In genomic region chr2:136118819-136119716, GRCh38 we compare ENCODE assay signal across 8 cellular contexts. TPM values are rescaled to one million over a fixed set of nuclear protein-coding genes. Genes with fewer than 3 reads are reported as not detected.
DNase-seq lines count a peak whose midpoint lies in the region; ATAC-seq, FAIRE-seq and TF ChIP-seq lines count a peak whose summit lies in the region.

No MANE protein-coding gene starts in this region.

- no peaks in the 10 kb centered on the region for H3K27me3 Mint-ChIP-seq in effector memory CD8-positive, alpha-beta T cell
- peaks cover 0 to 7% (median 0%) of the 10 kb centered on the region in 5 donors for H3K27me3 Mint-ChIP-seq in naive thymus-derived CD8-positive, alpha-beta T cell
- H3K27me3 Mint-ChIP-seq in stimulated activated naive B cell treated with anti-CD40 and anti-IgM and Interleukin-4, amounts not matched to agents 10 μg/mL and 1 μg/mL and 100 μg/mL, for 72 hours, result no peaks in the 10 kb centered on the region

- H3K4me3 ChIP-seq in GM12864 (ENCODE audit: low read depth, low read length), result peak overlapping the region; percentile 77

- H3K9me3 Mint-ChIP-seq in effector memory CD8-positive, alpha-beta T cell, result peaks cover 0 to 2% of the 10 kb centered on the region in 2 donors
- peaks cover 0 to 10% (median 0%) of the 10 kb centered on the region in 9 donors for H3K9me3 Mint-ChIP-seq in naive thymus-derived CD8-positive, alpha-beta T cell
- no peaks in the 10 kb centered on the region for H3K9me3 Mint-ChIP-seq in stimulated activated naive B cell treated with anti-CD40 and anti-IgM and Interleukin-4, amounts not matched to agents 10 μg/mL and 1 μg/mL and 100 μg/mL, for 72 hours

- peak; percentile 59 for ATAC-seq in effector memory CD8-positive, alpha-beta T cell (replicated peaks)
- ATAC-seq in naive thymus-derived CD8-positive, alpha-beta T cell, result peak; percentile 57 to 58
- peak; percentile 70 to 76 for ATAC-seq in stimulated activated naive B cell treated with anti-CD40 and anti-IgM and Interleukin-4, amounts not matched to agents 10 μg/mL and 1 μg/mL and 100 μg/mL, for 72 hours (replicated peaks)
- no peak for ATAC-seq in GM18868 (IDR thresholded peaks at IDR 0.05; ENCODE audit: unreplicated experiment)

- H3K4me1 Mint-ChIP-seq in effector memory CD8-positive, alpha-beta T cell (ENCODE audit: low read depth in 2 of 2), result peaks cover 44 to 51% of the 10 kb centered on the region in 2 donors
- H3K4me1 Mint-ChIP-seq in naive thymus-derived CD8-positive, alpha-beta T cell, result peaks cover 42 to 78% (median 66%) of the 10 kb centered on the region in 4 donors
- H3K4me1 Mint-ChIP-seq in stimulated activated naive B cell treated with anti-CD40 and anti-IgM and Interleukin-4, amounts not matched to agents 10 μg/mL and 1 μg/mL and 100 μg/mL, for 72 hours, result peaks cover 43 to 57% of the 10 kb centered on the region in 2 donors

- peak overlapping the region; percentile 99 to 100 for H3K27ac Mint-ChIP-seq in effector memory CD8-positive, alpha-beta T cell
- peak overlapping the region; percentile 99 to 100 (median 100) for H3K27ac Mint-ChIP-seq in naive thymus-derived CD8-positive, alpha-beta T cell
- peak overlapping the region; percentile 98 for H3K27ac Mint-ChIP-seq in stimulated activated naive B cell treated with anti-CD40 and anti-IgM and Interleukin-4, amounts not matched to agents 10 μg/mL and 1 μg/mL and 100 μg/mL, for 72 hours

- DNase-seq in GM12864 (ENCODE audit: low read depth) (no peak), NCI-H1930 (lab: John Stamatoyannopoulos, UW) (peak; percentile 53 to 67), RCC 7860 (ENCODE audit: low spot score) (no peak)
- peak; percentile 76 to 78 for DNase-seq in activated CD4-positive, alpha-beta T cell treated with anti-CD3 and anti-CD28 coated beads, Interleukin-2, amount 50 U/mL, for 4 hours
- DNase-seq in effector memory CD8-positive, alpha-beta T cell, result peak; percentile 85 to 88 (median 86)
- peak; percentile 78 to 97 (median 88) for DNase-seq in naive thymus-derived CD8-positive, alpha-beta T cell
- peak; percentile 83 for DNase-seq in stimulated activated naive B cell treated with anti-CD40 and anti-IgM and Interleukin-4, amounts not matched to agents 10 μg/mL and 1 μg/mL and 100 μg/mL, for 72 hours

- no peak for TF ChIP-seq CTCF in GM12864 (IDR thresholded peaks at IDR 0.05; ENCODE audit: low read depth, low read length, missing control alignments)

- H3K4me3 Mint-ChIP-seq in effector memory CD8-positive, alpha-beta T cell, result peak overlapping the region; percentile 93 to 95
- peak overlapping the region; percentile 93 to 100 (median 99) for H3K4me3 Mint-ChIP-seq in naive thymus-derived CD8-positive, alpha-beta T cell
- peak overlapping the region; percentile 94 to 97 for H3K4me3 Mint-ChIP-seq in stimulated activated naive B cell treated with anti-CD40 and anti-IgM and Interleukin-4, amounts not matched to agents 10 μg/mL and 1 μg/mL and 100 μg/mL, for 72 hours

- POLR2A ChIA-PET in naive thymus-derived CD8-positive, alpha-beta T cell (lab: Charles Lee), result interaction anchor here (0.5 to 11.4 kb wide), 24 partner anchors 12 to 265 kb away, joined by 3 to 703 read pairs (median 4); partner anchors contain the start of gene DARS1

- peaks cover 55% of the 10 kb centered on the region for H3K36me3 Mint-ChIP-seq in effector memory CD8-positive, alpha-beta T cell (ENCODE audit: insufficient read depth)
- peaks cover 15 to 32% (median 29%) of the 10 kb centered on the region in 3 donors for H3K36me3 Mint-ChIP-seq in naive thymus-derived CD8-positive, alpha-beta T cell
- H3K36me3 Mint-ChIP-seq in stimulated activated naive B cell treated with anti-CD40 and anti-IgM and Interleukin-4, amounts not matched to agents 10 μg/mL and 1 μg/mL and 100 μg/mL, for 72 hours, result peaks cover 30 to 33% of the 10 kb centered on the region in 2 donors

- FAIRE-seq in RCC 7860 (lab: Jason Lieb, UNC), result no peak

RNA-seq across cellular contexts. Expression of gene CXCR4, which starts 1.1 kb away (rescaled TPM):
- 100 to 1,000 TPM; 366 TPM for total RNA-seq in naive thymus-derived CD8-positive, alpha-beta T cell
- polyA plus RNA-seq in naive thymus-derived CD8-positive, alpha-beta T cell, result 1,000 to 10,000 TPM in 1 of 3 donors, 100 to 1,000 TPM in 2; 439 to 1,161 (median 485) TPM

Comparison
In these comparisons a context has a peak if more than half of its experiments do, and no peak if none do; other contexts are left out.
1. DNase-seq: peak in NCI-H1930 (2 of 2), activated CD4-positive, alpha-beta T cell treated with anti-CD3 and anti-CD28 coated beads, Interleukin-2, amount 50 U/mL, for 4 hours (2 of 2), effector memory CD8-positive, alpha-beta T cell (3 of 3), naive thymus-derived CD8-positive, alpha-beta T cell (10 of 10) and stimulated activated naive B cell treated with anti-CD40 and anti-IgM and Interleukin-4, amounts not matched to agents 10 μg/mL and 1 μg/mL and 100 μg/mL, for 72 hours (single experiment); none in GM12864 (single experiment) and RCC 7860 (single experiment).
2. Peak in every context shown above with its lines, with median percentiles within 50 percentile points of each other: H3K27ac Mint-ChIP-seq and H3K4me3 Mint-ChIP-seq.